In the genomic region with DNA sequence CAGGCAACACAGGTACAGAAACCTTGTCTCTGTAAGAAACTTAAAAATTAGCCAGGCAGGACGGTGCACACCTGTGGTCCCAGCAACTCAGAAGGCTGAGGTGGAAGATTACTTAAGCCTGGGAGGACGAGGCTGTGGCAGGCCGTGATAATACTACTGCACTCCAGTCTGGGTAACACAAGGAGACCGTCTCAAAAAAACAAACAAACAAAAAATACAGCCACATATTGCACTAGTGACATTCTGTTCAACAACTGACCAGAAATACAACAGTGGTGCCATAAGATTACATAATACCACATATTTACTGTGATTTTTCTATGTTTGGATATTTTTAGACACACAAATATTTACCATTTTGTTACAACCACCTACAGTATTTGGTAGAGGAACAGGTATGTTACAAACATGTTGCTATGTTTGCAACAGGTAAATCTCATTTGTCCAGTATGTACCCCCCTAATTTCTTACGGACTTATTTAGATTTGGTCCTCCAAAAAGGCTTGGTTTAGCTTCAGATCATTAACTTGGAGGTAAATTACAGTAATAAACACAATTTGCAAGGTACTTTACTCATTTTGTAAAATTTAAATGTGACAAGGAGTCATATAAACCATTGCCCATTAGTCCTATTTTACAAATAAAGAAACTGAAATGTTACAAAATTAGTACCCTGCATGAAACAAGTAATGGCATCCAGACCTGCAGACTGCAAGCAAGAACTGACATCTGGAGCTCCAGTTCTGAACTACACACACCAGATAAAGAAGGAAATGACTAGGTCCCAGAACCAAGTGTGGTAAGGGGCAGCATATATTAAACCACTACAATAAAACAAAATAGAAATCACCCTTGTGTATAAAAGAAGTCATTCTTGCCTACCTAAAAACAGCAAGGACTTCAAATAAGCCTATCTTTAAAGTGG, we compare ENCODE assay signal across 14 cellular contexts. TPM values are rescaled to one million over a fixed set of nuclear protein-coding genes. Genes with fewer than 3 reads are reported as not detected.
DNase-seq lines count a peak whose midpoint lies in the region; ATAC-seq and TF ChIP-seq lines count a peak whose summit lies in the region.
"Had no signal": no experiment of that assay in that cellular context is flagged by ENCODE, and none has a peak within 500 bp of the region (broad histone marks: within the 10 kb centered on the region; RNA-seq: fewer than 3 reads in every experiment).

No MANE protein-coding gene starts in this region.

- peak; percentile 63 to 84 for ATAC-seq in activated T-cell treated with anti-CD3 and anti-CD28 coated beads, Interleukin-2, amount 50 U/mL, for 72 hours (replicated peaks in 1 of 2)
- ATAC-seq in GM21717 (IDR thresholded peaks at IDR 0.05; ENCODE audit: unreplicated experiment) (peak; percentile 93), HG03139 (IDR thresholded peaks at IDR 0.05; ENCODE audit: unreplicated experiment) (peak; percentile 63), GM18505 (IDR thresholded peaks at IDR 0.05; ENCODE audit: unreplicated experiment) (no peak)
- ATAC-seq: PC-3 had no signal

- intact Hi-C loops in activated T-helper 2 cell treated with anti-CD3 and anti-CD28 coated beads, Interferon-gamma antibody, Interleukin-2, Interleukin-4, amounts not matched to agents 10 μg/mL and 5 μg/mL and 100 μg/mL, durations not matched to agents 14 hours and 24 hours and 36 hours (cut with micrococcal nuclease), result no loop called here

- H2BK5ac ChIP-seq in trophoblast cell (ENCODE audit: low read depth, low read length, poor library complexity), result no peak overlapping the region

- no peak overlapping the region for H2AK5ac ChIP-seq in trophoblast cell (ENCODE audit: low read length)

- peaks cover 0 to 3% of the 10 kb centered on the region in 2 donors for H3K36me3 Mint-ChIP-seq in activated T-cell treated with anti-CD3 and anti-CD28 coated beads, Interleukin-2, amount 50 U/mL, for 72 hours (ENCODE audit: insufficient read depth in 2 of 2)
- peaks cover 7% of the 10 kb centered on the region for H3K36me3 Mint-ChIP-seq in activated T-helper 2 cell treated with anti-CD3 and anti-CD28 coated beads, Interferon-gamma antibody, Interleukin-2, Interleukin-4, amounts not matched to agents 10 μg/mL and 5 μg/mL and 100 μg/mL, durations not matched to agents 14 hours and 24 hours and 36 hours (ENCODE audit: low read depth)
- H3K36me3 Mint-ChIP-seq: natural killer cell treated with Interleukin-12 subunit alpha and Interleukin-12 subunit beta and Interleukin-15 and Interleukin-18, amount 100 ng/mL, for 72 hours had no signal

- H3K27me3 ChIP-seq in trophoblast cell (ENCODE audit: insufficient read depth, low read length), result no peaks in the 10 kb centered on the region
- H3K27me3 ChIP-seq: spleen had no signal

- no peak overlapping the region for H3K4me3 ChIP-seq in trophoblast cell (ENCODE audit: low read depth, low read length)
- H3K4me3 ChIP-seq: spleen had no signal

- H2AFZ ChIP-seq in trophoblast cell (ENCODE audit: insufficient read depth, low read length, poor library complexity), result no peak overlapping the region

- DNase-seq in activated T-cell treated with anti-CD3 and anti-CD28 coated beads, Interleukin-2, amount 50 U/mL, for 72 hours, result no peak
- DNase-seq in activated T-cell treated with anti-CD3 and anti-CD28 coated beads, Interleukin-2, amount 50 U/mL, for 48 hours, result no peak
- no peak for DNase-seq in trophoblast cell
- no peak for DNase-seq in hypothalamus (lab: John Stamatoyannopoulos, UW)
- no peak for DNase-seq in activated T-helper 2 cell treated with anti-CD3 and anti-CD28 coated beads, Interferon-gamma antibody, Interleukin-2, Interleukin-4, amounts not matched to agents 10 μg/mL and 5 μg/mL and 100 μg/mL, durations not matched to agents 14 hours and 24 hours and 36 hours (ENCODE audit: low spot score)
- DNase-seq: DND-41, PC-3, spleen had no signal

- no peak overlapping the region for H2BK120ac ChIP-seq in trophoblast cell (ENCODE audit: insufficient read depth, low read length, poor library complexity)

- no peaks in the 10 kb centered on the region for H3K79me1 ChIP-seq in trophoblast cell (ENCODE audit: low read length)

- peaks cover 5 to 6% of the 10 kb centered on the region in 2 experiments for H3K36me3 ChIP-seq in trophoblast cell (ENCODE audit: control insufficient read depth in 1 of 2, insufficient read depth in 2 of 2, low read length in 2 of 2)

- no CpG with 5 or more reads among the region's 5 CpGs for WGBS in trophoblast cell (ENCODE audit: extremely low coverage, insufficient coverage, insufficient read length)

- no peaks in the 10 kb centered on the region for H3K27me3 Mint-ChIP-seq in activated T-cell treated with anti-CD3 and anti-CD28 coated beads, Interleukin-2, amount 50 U/mL, for 72 hours (ENCODE audit: low read depth)
- H3K27me3 Mint-ChIP-seq in activated T-helper 2 cell treated with anti-CD3 and anti-CD28 coated beads, Interferon-gamma antibody, Interleukin-2, Interleukin-4, amounts not matched to agents 10 μg/mL and 5 μg/mL and 100 μg/mL, durations not matched to agents 14 hours and 24 hours and 36 hours (ENCODE audit: low read depth), result no peaks in the 10 kb centered on the region
- H3K27me3 Mint-ChIP-seq: IgD-negative memory B cell; natural killer cell treated with Interleukin-12 subunit alpha and Interleukin-12 subunit beta and Interleukin-15 and Interleukin-18, amount 100 ng/mL, for 72 hours had no signal

- H3K27ac ChIP-seq in trophoblast cell (ENCODE audit: low read depth, low read length), result no peak overlapping the region

- peak overlapping the region; percentile 13 for H3K27ac Mint-ChIP-seq in activated T-cell treated with anti-CD3 and anti-CD28 coated beads, Interleukin-2, amount 50 U/mL, for 72 hours
- H3K27ac Mint-ChIP-seq in activated T-helper 2 cell treated with anti-CD3 and anti-CD28 coated beads, Interferon-gamma antibody, Interleukin-2, Interleukin-4, amounts not matched to agents 10 μg/mL and 5 μg/mL and 100 μg/mL, durations not matched to agents 14 hours and 24 hours and 36 hours, result no peak overlapping the region
- H3K27ac Mint-ChIP-seq: T-helper 2 cell treated with Interferon-gamma antibody and Interleukin-4, amounts not matched to agents 5 μg/mL and 100 μg/mL, for 36 hours had no signal

- no peak overlapping the region for H4K91ac ChIP-seq in trophoblast cell (ENCODE audit: low read depth, low read length)

- H2BK12ac ChIP-seq in trophoblast cell (ENCODE audit: low read length), result no peak overlapping the region

- H3K4me2 ChIP-seq in trophoblast cell (ENCODE audit: low read length), result no peak overlapping the region

- peak overlapping the region; percentile 62 for H4K12ac ChIP-seq in trophoblast cell (ENCODE audit: low read depth, low read length)

- TF ChIP-seq POLR2A in GM18505 (IDR thresholded peaks at IDR 0.05; ENCODE audit: borderline replicate concordance, extremely low read depth, insufficient read depth, insufficient read length), result no peak

- H3K4me1 ChIP-seq in trophoblast cell (ENCODE audit: control insufficient read depth in 1 of 2, insufficient read depth in 2 of 2, low read length in 2 of 2), result no peaks in the 10 kb centered on the region

- H3K4me3 Mint-ChIP-seq in activated T-cell treated with anti-CD3 and anti-CD28 coated beads, Interleukin-2, amount 50 U/mL, for 72 hours, result no peak overlapping the region
- no peak overlapping the region for H3K4me3 Mint-ChIP-seq in activated T-helper 2 cell treated with anti-CD3 and anti-CD28 coated beads, Interferon-gamma antibody, Interleukin-2, Interleukin-4, amounts not matched to agents 10 μg/mL and 5 μg/mL and 100 μg/mL, durations not matched to agents 14 hours and 24 hours and 36 hours (ENCODE audit: low read depth)
- H3K4me3 Mint-ChIP-seq: natural killer cell treated with Interleukin-12 subunit alpha and Interleukin-12 subunit beta and Interleukin-15 and Interleukin-18, amount 100 ng/mL, for 72 hours; T-helper 2 cell treated with Interferon-gamma antibody and Interleukin-4, amounts not matched to agents 5 μg/mL and 100 μg/mL, for 36 hours had no signal

- peak overlapping the region; percentile 94 for H3K4ac ChIP-seq in trophoblast cell (ENCODE audit: low read depth, low read length)

- no peaks in the 10 kb centered on the region for H3K79me2 ChIP-seq in trophoblast cell (ENCODE audit: control insufficient read depth, insufficient read depth, low read length, poor library complexity)

- no peak overlapping the region for H3K23ac ChIP-seq in trophoblast cell (ENCODE audit: low read length)

- H4K8ac ChIP-seq in trophoblast cell (ENCODE audit: low read depth, low read length), result no peak overlapping the region

- no peaks in the 10 kb centered on the region for H3K9me3 ChIP-seq in trophoblast cell (ENCODE audit: insufficient read depth, low read depth, low read length)
- H3K9me3 ChIP-seq: spleen had no signal

- H3K9ac ChIP-seq in trophoblast cell (ENCODE audit: low read length), result no peak overlapping the region

- no peak overlapping the region for H3K14ac ChIP-seq in trophoblast cell (ENCODE audit: low read length)

- no peaks in the 10 kb centered on the region for H3K9me3 Mint-ChIP-seq in activated T-cell treated with anti-CD3 and anti-CD28 coated beads, Interleukin-2, amount 50 U/mL, for 72 hours
- H3K9me3 Mint-ChIP-seq in activated T-helper 2 cell treated with anti-CD3 and anti-CD28 coated beads, Interferon-gamma antibody, Interleukin-2, Interleukin-4, amounts not matched to agents 10 μg/mL and 5 μg/mL and 100 μg/mL, durations not matched to agents 14 hours and 24 hours and 36 hours, result no peaks in the 10 kb centered on the region
- H3K9me3 Mint-ChIP-seq: IgD-negative memory B cell; natural killer cell treated with Interleukin-12 subunit alpha and Interleukin-12 subunit beta and Interleukin-15 and Interleukin-18, amount 100 ng/mL, for 72 hours; T-helper 2 cell treated with Interferon-gamma antibody and Interleukin-4, amounts not matched to agents 5 μg/mL and 100 μg/mL, for 36 hours had no signal

- peaks cover 40% of the 10 kb centered on the region for H3K4me1 Mint-ChIP-seq in activated T-cell treated with anti-CD3 and anti-CD28 coated beads, Interleukin-2, amount 50 U/mL, for 72 hours (ENCODE audit: low read depth)
- peaks cover 18% of the 10 kb centered on the region for H3K4me1 Mint-ChIP-seq in activated T-helper 2 cell treated with anti-CD3 and anti-CD28 coated beads, Interferon-gamma antibody, Interleukin-2, Interleukin-4, amounts not matched to agents 10 μg/mL and 5 μg/mL and 100 μg/mL, durations not matched to agents 14 hours and 24 hours and 36 hours (ENCODE audit: low read depth)

- peak overlapping the region; percentile 53 for H3K18ac ChIP-seq in trophoblast cell (ENCODE audit: low read length)

RNA-seq across cellular contexts. Expression of a gene that starts 36.8 kb away (rescaled TPM):
- 100 to 1,000 TPM; 235 to 250 TPM for total RNA-seq in activated T-cell treated with anti-CD3 and anti-CD28 coated beads, Interleukin-2, amount 50 U/mL, for 72 hours
- 119 and 122 TPM in 2 replicates for polyA plus RNA-seq in trophoblast cell (2013)
- 256 and 269 TPM in 2 replicates for total RNA-seq in activated T-helper 2 cell treated with anti-CD3 and anti-CD28 coated beads, Interferon-gamma antibody, Interleukin-2, Interleukin-4, amounts not matched to agents 10 μg/mL and 5 μg/mL and 100 μg/mL, durations not matched to agents 14 hours and 24 hours and 36 hours

RNA-seq across cellular contexts. Expression of a gene that starts 37.3 kb away (rescaled TPM):
- total RNA-seq in activated T-cell treated with anti-CD3 and anti-CD28 coated beads, Interleukin-2, amount 50 U/mL, for 72 hours, result 1 to 10 TPM; 1.7 to 2.1 TPM
- polyA plus RNA-seq in trophoblast cell (2013), result 2.7 and 2.9 TPM in 2 replicates
- total RNA-seq in activated T-helper 2 cell treated with anti-CD3 and anti-CD28 coated beads, Interferon-gamma antibody, Interleukin-2, Interleukin-4, amounts not matched to agents 10 μg/mL and 5 μg/mL and 100 μg/mL, durations not matched to agents 14 hours and 24 hours and 36 hours, result 0.66 and 1.0 TPM in 2 replicates
